9 cellular contexts compared by ENCODE assay signal in genomic region chr2:29114514-29114840, GRCh38. TPM values are rescaled to one million over a fixed set of nuclear protein-coding genes. Genes with fewer than 3 reads are reported as not detected.
A peak's percentile ranks its signal among the peaks of the same experiment; 100 is the strongest.
DNase-seq lines count a peak whose midpoint lies in the region; ATAC-seq, FAIRE-seq and TF ChIP-seq lines count a peak whose summit lies in the region.
"Had no signal": no experiment of that assay in that cellular context is flagged by ENCODE, and none has a peak within 500 bp of the region (broad histone marks: within the 10 kb centered on the region; RNA-seq: fewer than 3 reads in every experiment).

No MANE protein-coding gene starts in this region.

- in situ Hi-C loops in GM12878 (cut with MboI) = no loop called here

- ATAC-seq in GM12878 (peak; percentile 2; the same call in 2 of the 3 replicates), memory B cell (ENCODE audit: low read depth) (no peak)

- H2AFZ ChIP-seq in GM12878 (ENCODE audit: control insufficient read depth, low read depth, low read length) = peak overlapping the region; percentile 73

- H3K36me3 ChIP-seq in GM12878 (ENCODE audit: control insufficient read depth in 2 of 2, insufficient read depth in 2 of 2, low read length in 1 of 2) (no peaks in the 10 kb centered on the region), tibial nerve (no peaks in the 10 kb centered on the region)

- peaks cover 14% of the 10 kb centered on the region for H3K27me3 Mint-ChIP-seq in T-helper 1 cell treated with Interleukin-12 subunit alpha and Interleukin-12 subunit beta and Interleukin-4 antibody, amounts not matched to agents 30 μg/mL and 1 μg/mL, for 36 hours (ENCODE audit: low read depth)
- peaks cover 8% of the 10 kb centered on the region for H3K27me3 Mint-ChIP-seq in memory B cell

- DNase-seq in T-helper 1 cell = no peak
- DNase-seq in GM12878 (ENCODE audit: low read depth, low spot score) = no peak
- no peak for DNase-seq in memory B cell (ENCODE audit: low spot score in 2 of 2)
- DNase-seq in tibial nerve (ENCODE audit: low spot score in 2 of 2) = no peak
- DNase-seq in GM12891 (ENCODE audit: insufficient read length, low spot score) = no peak
- DNase-seq in CD1c-positive myeloid dendritic cell (ENCODE audit: extremely low spot score) = no peak
- no peak for DNase-seq in T-helper 9 cell

- peak overlapping the region; percentile 93 for H3K4me3 Mint-ChIP-seq in T-helper 1 cell treated with Interleukin-12 subunit alpha and Interleukin-12 subunit beta and Interleukin-4 antibody, amounts not matched to agents 30 μg/mL and 1 μg/mL, for 36 hours
- peak overlapping the region; percentile 96 for H3K4me3 Mint-ChIP-seq in memory B cell

- H3K4me3 ChIP-seq in GM12878 (peak overlapping the region; percentile 67), tibial nerve (peak overlapping the region in 2 of 4 donors; percentile 70 to 97)

- TF ChIP-seq EP300 in GM12878 (IDR thresholded peaks at IDR 0.05; ENCODE audit: borderline replicate concordance in 1 of 2, control insufficient read depth in 1 of 2, low read depth in 2 of 2, low read length in 2 of 2) (no peak), tibial nerve (IDR thresholded peaks at IDR 0.05) (no peak)

- FAIRE-seq in GM12878 (lab: Jason Lieb, UNC) (no peak), GM12891 (lab: Jason Lieb, UNC) (no peak)

- TF ChIP-seq RAD21 in GM12878 (IDR thresholded peaks at IDR 0.05; ENCODE audit: insufficient read depth, low read depth, low read length) = no peak

- H3K27ac ChIP-seq in GM12878 (ENCODE audit: control insufficient read depth, insufficient read depth) = peak overlapping the region; percentile 66; the same call in 1 of the 2 replicates
- H3K27ac ChIP-seq in tibial nerve = peak overlapping the region; percentile 90 to 99 (median 96)

- WGBS in GM12878 (ENCODE audit: insufficient coverage, insufficient replicate concordance, low lambda C conversion rate, missing lambda C conversion rate) = over 99% methylated on average over 8 of the region's 8 CpGs
- WGBS in tibial nerve, 2 donors = 84 to 90% methylated on average over 8 of the region's 8 CpGs

- intact Hi-C loops in GM12878 (cut with micrococcal nuclease; ENCODE audit: unreplicated experiment) = loop anchor here (5.0 kb wide), 1 partner anchor 42 kb away; the partner anchor contains the start of gene PCARE

- TF ChIP-seq CTCF in GM12878 (IDR thresholded peaks at IDR 0.05 in 2 of 3, conservative IDR thresholded peaks at IDR 0.05 in 1 of 3; ENCODE audit: control insufficient read depth in 2 of 3, extremely low read depth in 1 of 3, insufficient read depth in 1 of 3, low read depth in 3 of 3, low read length in 3 of 3) (no peak), tibial nerve (IDR thresholded peaks at IDR 0.05) (no peak)

- peak overlapping the region; percentile 95 for H3K27ac Mint-ChIP-seq in T-helper 1 cell treated with Interleukin-12 subunit alpha and Interleukin-12 subunit beta and Interleukin-4 antibody, amounts not matched to agents 30 μg/mL and 1 μg/mL, for 36 hours
- H3K27ac Mint-ChIP-seq in memory B cell = peak overlapping the region; percentile 80

- RAD21 ChIA-PET in GM12878 (lab: Charles Lee; ENCODE audit: unreplicated experiment) = interaction anchor here (1.2 to 4.6 kb wide), 2 partner anchors 15 to 33 kb away, joined by 3 to 31 read pairs; no protein-coding TSS in a partner anchor

- peaks cover 44% of the 10 kb centered on the region for H3K4me1 ChIP-seq in GM12878 (ENCODE audit: control insufficient read depth, insufficient read depth, low read length)
- H3K4me1 ChIP-seq in tibial nerve = peaks cover 0 to 49% (median 27%) of the 10 kb centered on the region in 4 donors

- SMC1A ChIA-PET in GM12878 (lab: Charles Lee; ENCODE audit: uncharacterized antibody, unreplicated experiment) = interaction anchor here (1.1 to 1.2 kb wide), 2 partner anchors 9 to 39 kb away, joined by 3 to 6 read pairs; no protein-coding TSS in a partner anchor

- peaks cover 4% of the 10 kb centered on the region for H3K36me3 Mint-ChIP-seq in T-helper 1 cell treated with Interleukin-12 subunit alpha and Interleukin-12 subunit beta and Interleukin-4 antibody, amounts not matched to agents 30 μg/mL and 1 μg/mL, for 36 hours (ENCODE audit: low read depth)
- no peaks in the 10 kb centered on the region for H3K36me3 Mint-ChIP-seq in memory B cell

- peaks cover 54% of the 10 kb centered on the region for H3K4me1 Mint-ChIP-seq in T-helper 1 cell treated with Interleukin-12 subunit alpha and Interleukin-12 subunit beta and Interleukin-4 antibody, amounts not matched to agents 30 μg/mL and 1 μg/mL, for 36 hours (ENCODE audit: low read depth)
- H3K4me1 Mint-ChIP-seq in memory B cell = peaks cover 12% of the 10 kb centered on the region

- peak overlapping the region; percentile 85; the same call in 1 of the 2 replicates for H3K9ac ChIP-seq in GM12878 (ENCODE audit: control insufficient read depth, insufficient read depth, low read length)

- no peaks in the 10 kb centered on the region for H3K9me3 Mint-ChIP-seq in T-helper 1 cell treated with Interleukin-12 subunit alpha and Interleukin-12 subunit beta and Interleukin-4 antibody, amounts not matched to agents 30 μg/mL and 1 μg/mL, for 36 hours
- peaks cover 2% of the 10 kb centered on the region for H3K9me3 Mint-ChIP-seq in memory B cell

- peak overlapping the region; percentile 90 for H3K4me2 ChIP-seq in GM12878 (ENCODE audit: control insufficient read depth, insufficient read depth)

- H3K79me2 ChIP-seq in GM12878 (ENCODE audit: control insufficient read depth, insufficient read depth, low read length) = peaks cover 20% of the 10 kb centered on the region

- H3K27me3 ChIP-seq in GM12878 (replicated peaks in 1 of 2; ENCODE audit: control insufficient read depth in 2 of 2, insufficient read depth in 2 of 2, low read length in 1 of 2) (no peaks in the 10 kb centered on the region), tibial nerve (no peaks in the 10 kb centered on the region)

- POLR2A ChIA-PET in GM12878 (lab: Charles Lee) = interaction anchor here (1.2 to 1.7 kb wide), 2 partner anchors 9 to 16 kb away, joined by 3 to 11 read pairs; no protein-coding TSS in a partner anchor

- TF ChIP-seq POLR2A in GM12878 (IDR thresholded peaks at IDR 0.05; ENCODE audit: low read depth, low read length) (no peak), tibial nerve (IDR thresholded peaks at IDR 0.05) (no peak), GM12891 (IDR thresholded peaks at IDR 0.05; ENCODE audit: low read depth, low read length) (no peak)

- no peaks in the 10 kb centered on the region for H4K20me1 ChIP-seq in GM12878 (ENCODE audit: control insufficient read depth, insufficient read depth)

- CTCF ChIA-PET in GM12878 (lab: Yijun Ruan, JAX) = no interaction called here

- no TSS peak for BruUV-seq in GM12878 (replicated peaks; lab: Mats Ljungman, UMichigan)

- H3K9me3 ChIP-seq in GM12878 (replicated peaks; ENCODE audit: control insufficient read depth, insufficient read depth, low read length) (no peaks in the 10 kb centered on the region), tibial nerve (no peaks in the 10 kb centered on the region)

TF ChIP-seq in GM12878, 131 proteins besides CTCF, POLR2A, EP300 and RAD21 (continues in another document):
- TF ChIP-seq MTA3 (IDR thresholded peaks at IDR 0.05; ENCODE audit: borderline replicate concordance, low read length) = peak; percentile 34; the same call in 1 of the 2 replicates

TF ChIP-seq in GM12891, 5 proteins besides CTCF, POLR2A, EP300 and RAD21:
- TF ChIP-seq POLR2AphosphoS5 (IDR thresholded peaks at IDR 0.05; ENCODE audit: low read depth, low read length) (no peak), POU2F2 (IDR thresholded peaks at IDR 0.05; ENCODE audit: low read depth, low read length) (no peak), TAF1 (IDR thresholded peaks at IDR 0.05; ENCODE audit: low read depth, low read length) (no peak)
TF ChIP-seq in GM12891: peak in this region for 0.

RNA-seq across cellular contexts. Expression of gene CLIP4, which starts 0.7 kb away (rescaled TPM):
- total RNA-seq in GM12878 (2013; cell fraction: nucleolus; rRNA removed) = 237 and 241 TPM in 2 replicates
- total RNA-seq in GM12878 (2014; rRNA removed) (16.0 and 18.1 TPM in 2 replicates), GM12878 (2014; rRNA removed; fragmentation: Illumina TruSeq; extraction: Trizol) (21.8 and 22.5 TPM in 2 replicates), GM12878 (2021) (19.0 and 20.2 TPM in 2 replicates), tibial nerve (10 to 100 TPM; 71.4 to 98.6 (median 91.2) TPM)
- polyA plus RNA-seq in GM12878 (2011; ENCODE audit: low read depth) = 13.1 TPM
- polyA plus RNA-seq in GM12878 (2011; rRNA removed) (34.9 and 46.5 TPM in 2 replicates), GM12878 (2014; fragmentation: Illumina TruSeq; extraction: Trizol) (16.2 and 17.6 TPM in 2 replicates), GM12878 (2014; fragmentation: Nextera tagmentation; extraction: Ambion mirVana) (1 to 10 TPM; 5.5 to 6.9 TPM), GM12878 (2014; rRNA removed) (15.7 and 22.3 TPM in 2 replicates), GM12878 (2016; fragmentation: Nextera tagmentation; extraction: Ambion mirVana) (10 to 100 TPM; 11.9 to 12.5 TPM)
- polyA plus RNA-seq in GM12878 (2011; cell fraction: cytosol; rRNA removed) = 13.7 and 14.5 TPM in 2 replicates
- polyA plus RNA-seq in GM12878 (2011; cell fraction: nucleus; rRNA removed) = 48.8 and 52.2 TPM in 2 replicates
- 17.4 and 18.7 TPM in 2 replicates for polyA plus RNA-seq in GM12878 (2012)
- polyA minus RNA-seq in GM12878 (2011; rRNA and poly(A)+ RNA removed) = 29.7 and 38.4 TPM in 2 replicates
- polyA minus RNA-seq in GM12878 (2011; cell fraction: cytosol; rRNA and poly(A)+ RNA removed) = 9.7 and 11.5 TPM in 2 replicates
- polyA minus RNA-seq in GM12878 (2011; cell fraction: nucleus; rRNA and poly(A)+ RNA removed) = 35.3 and 47.7 TPM in 2 replicates
- polyA plus RNA-seq in GM12891 (2012; ENCODE audit: low read depth, missing spikeins) = 11.3 TPM

RNA-seq across cellular contexts. Expression of gene PCARE, which starts 40.2 kb away (rescaled TPM):
- total RNA-seq in GM12878 (2013; cell fraction: nucleolus; rRNA removed) = not detected in 2 replicates
- 0.05 and 0.06 TPM in 2 replicates for total RNA-seq in GM12878 (2014; rRNA removed)
- under 0.01 and 0.04 TPM in 2 replicates for total RNA-seq in GM12878 (2014; rRNA removed; fragmentation: Illumina TruSeq; extraction: Trizol)
- 0.03 and 0.08 TPM in 2 replicates for total RNA-seq in GM12878 (2021)
- not detected for polyA plus RNA-seq in GM12878 (2011; ENCODE audit: low read depth)
- not detected in 2 replicates for polyA plus RNA-seq in GM12878 (2011; rRNA removed)
- under 0.01 TPM in 1 of 2 replicates, not detected in the other for polyA plus RNA-seq in GM12878 (2011; cell fraction: cytosol; rRNA removed)
- polyA plus RNA-seq in GM12878 (2011; cell fraction: nucleus; rRNA removed) = 0.03 TPM in 1 of 2 replicates, not detected in the other
- polyA plus RNA-seq in GM12878 (2012) = 0.01 TPM in 1 of 2 replicates, not detected in the other
- 0.02 and 0.06 TPM in 2 replicates for polyA plus RNA-seq in GM12878 (2014; fragmentation: Illumina TruSeq; extraction: Trizol)
- not detected for polyA plus RNA-seq in GM12878 (2014; fragmentation: Nextera tagmentation; extraction: Ambion mirVana)
- 0.08 and 0.09 TPM in 2 replicates for polyA plus RNA-seq in GM12878 (2014; rRNA removed)
- not detected for polyA plus RNA-seq in GM12878 (2016; fragmentation: Nextera tagmentation; extraction: Ambion mirVana)
- polyA minus RNA-seq in GM12878 (2011; rRNA and poly(A)+ RNA removed) = under 0.01 TPM in 2 replicates
- polyA minus RNA-seq in GM12878 (2011; cell fraction: cytosol; rRNA and poly(A)+ RNA removed) = not detected in 2 replicates
- polyA minus RNA-seq in GM12878 (2011; cell fraction: nucleus; rRNA and poly(A)+ RNA removed) = not detected in 2 replicates
- under 1 TPM; 0.20 to 0.30 (median 0.21) TPM for total RNA-seq in tibial nerve
- 0.01 TPM for polyA plus RNA-seq in GM12891 (2012; ENCODE audit: low read depth, missing spikeins)
- total RNA-seq: T-helper 1 cell treated with Interleukin-12 subunit alpha and Interleukin-12 subunit beta and Interleukin-4 antibody, amounts not matched to agents 30 ng/mL and 1 ng/mL, for 36 hours had no signal
